8 cellular contexts compared by ENCODE assay signal in genomic region chr6:130366011-130366963, GRCh38. TPM values are rescaled to one million over a fixed set of nuclear protein-coding genes. Genes with fewer than 3 reads are reported as not detected.
DNase-seq lines count a peak whose midpoint lies in the region; ATAC-seq, FAIRE-seq and TF ChIP-seq lines count a peak whose summit lies in the region.

TMEM200A (plus strand) TSS chr6:130366017; CDS start chr6:130440423, 74,406 bp downstream.

- FAIRE-seq in bronchial epithelial cell (lab: Jason Lieb, UNC), result no peak
- FAIRE-seq in islet of Langerhans (lab: Jason Lieb, UNC), result peak; percentile 47

- peak within 1 kb of the TSS; percentile 1 for H3K27ac ChIP-seq in CD8-positive, alpha-beta memory T cell (ENCODE audit: low read depth, low read length)
- H3K27ac ChIP-seq in smooth muscle cell (ENCODE audit: low read depth) (peak within 1 kb of the TSS; percentile 85), OCI-LY7 (ENCODE audit: low read depth, low read length, poor library complexity, severe bottlenecking) (no peak within 1 kb of the TSS)

- BruUV-seq in OCI-LY7 (replicated peaks; lab: Mats Ljungman, UMichigan), result no TSS peak

- peaks cover 0 to 3% (median 0%) of the 10 kb centered on the region in 5 donors for H3K9me3 Mint-ChIP-seq in CD8-positive, alpha-beta memory T cell

- peaks cover 0 to 5% of the 10 kb centered on the region in 2 donors for H3K27me3 Mint-ChIP-seq in CD8-positive, alpha-beta memory T cell
- H3K27me3 Mint-ChIP-seq in T-helper 17 cell, result no peaks in the 10 kb centered on the region

- peak within 1 kb of the TSS in 6 of 8 donors; percentile 3 to 66 (median 38) for H3K27ac Mint-ChIP-seq in CD8-positive, alpha-beta memory T cell
- H3K27ac Mint-ChIP-seq in T-helper 17 cell, result peak within 1 kb of the TSS; percentile 80

- H4K20me1 ChIP-seq in smooth muscle cell (ENCODE audit: low read depth) (peaks cover 47% of the 10 kb centered on the region), OCI-LY7 (ENCODE audit: insufficient read depth, low read length) (no peaks in the 10 kb centered on the region)

- peaks cover 29 to 38% (median 37%) of the 10 kb centered on the region in 3 donors for H3K4me1 Mint-ChIP-seq in CD8-positive, alpha-beta memory T cell
- H3K4me1 Mint-ChIP-seq in T-helper 17 cell, result peaks cover 25% of the 10 kb centered on the region

- no peaks in the 10 kb centered on the region for H3K9me3 ChIP-seq in CD8-positive, alpha-beta memory T cell (ENCODE audit: low read length)
- H3K9me3 ChIP-seq in T-helper 17 cell (ENCODE audit: control insufficient read depth, low read length, poor library complexity, severe bottlenecking) (no peaks in the 10 kb centered on the region), smooth muscle cell (replicated peaks; ENCODE audit: low read depth) (no peaks in the 10 kb centered on the region), OCI-LY7 (ENCODE audit: low read length) (no peaks in the 10 kb centered on the region)

- no peaks in the 10 kb centered on the region for H3K36me3 ChIP-seq in CD8-positive, alpha-beta memory T cell (ENCODE audit: insufficient read depth, low read length)
- H3K36me3 ChIP-seq in bronchial epithelial cell (ENCODE audit: control insufficient read depth, insufficient read depth, low read length) (no peaks in the 10 kb centered on the region), smooth muscle cell (ENCODE audit: low read depth) (no peaks in the 10 kb centered on the region), OCI-LY7 (ENCODE audit: insufficient read depth, low read length) (no peaks in the 10 kb centered on the region)

- peaks cover 5% of the 10 kb centered on the region for H3K27me3 ChIP-seq in CD8-positive, alpha-beta memory T cell (ENCODE audit: insufficient read depth, low read length, poor library complexity, severe bottlenecking)
- H3K27me3 ChIP-seq in bronchial epithelial cell (ENCODE audit: control insufficient read depth, insufficient read depth, low read length), result peaks cover 11% of the 10 kb centered on the region
- H3K27me3 ChIP-seq in smooth muscle cell (ENCODE audit: low read depth), result no peaks in the 10 kb centered on the region

- no peak for TF ChIP-seq CTCF in bronchial epithelial cell (IDR thresholded peaks at IDR 0.05; ENCODE audit: insufficient read depth, low read length, severe bottlenecking)
- no peak for TF ChIP-seq CTCF in smooth muscle cell (IDR thresholded peaks at IDR 0.05; ENCODE audit: borderline replicate concordance, insufficient read depth, poor library complexity, severe bottlenecking)
- TF ChIP-seq CTCF in OCI-LY7 (conservative IDR thresholded peaks at IDR 0.05; ENCODE audit: low read length), result no peak

- H3K9me2 ChIP-seq in OCI-LY7 (ENCODE audit: insufficient read depth, low read length), result no peaks in the 10 kb centered on the region

- DNase-seq in CD8-positive, alpha-beta memory T cell, result peak in 3 of 5 donors; percentile 12 to 62 (median 14)
- DNase-seq in HCEC 1CT, result peak; percentile 52
- DNase-seq in T-helper 17 cell, result peak in 2 of 3 donors; percentile 19 to 27
- DNase-seq in bronchial epithelial cell (ENCODE audit: low read depth), result peak; percentile 20
- DNase-seq in smooth muscle cell (lab: John Stamatoyannopoulos, UW; ENCODE audit: unreplicated experiment), result peak; percentile 55
- no peak for DNase-seq in OCI-LY7 (ENCODE audit: low spot score)

- WGBS in smooth muscle cell (ENCODE audit: low lambda C conversion rate), result 1% methylated on average over 56 of the region's 75 CpGs

- peaks cover 0 to 2% (median 2%) of the 10 kb centered on the region in 3 donors for H3K36me3 Mint-ChIP-seq in CD8-positive, alpha-beta memory T cell
- no peaks in the 10 kb centered on the region for H3K36me3 Mint-ChIP-seq in T-helper 17 cell (ENCODE audit: low read depth)

- POLR2A ChIA-PET in CD8-positive, alpha-beta memory T cell (lab: Charles Lee), result no interaction called here
- POLR2A ChIA-PET in OCI-LY7 (lab: Charles Lee), result no interaction called here

- peak within 1 kb of the TSS; percentile 78 to 91 (median 84) for H3K4me3 Mint-ChIP-seq in CD8-positive, alpha-beta memory T cell
- H3K4me3 Mint-ChIP-seq in T-helper 17 cell, result peak within 1 kb of the TSS; percentile 88

- H3K4me2 ChIP-seq in smooth muscle cell (peak within 1 kb of the TSS; percentile 90), OCI-LY7 (ENCODE audit: low read length) (no peak within 1 kb of the TSS)

- H3F3A ChIP-seq in smooth muscle cell (ENCODE audit: low read depth), result no peaks in the 10 kb centered on the region

- H3K4me1 ChIP-seq in CD8-positive, alpha-beta memory T cell (ENCODE audit: insufficient read depth, low read length), result peaks cover 13% of the 10 kb centered on the region
- peaks cover 21% of the 10 kb centered on the region for H3K4me1 ChIP-seq in smooth muscle cell (ENCODE audit: low read depth)
- no peaks in the 10 kb centered on the region for H3K4me1 ChIP-seq in OCI-LY7 (ENCODE audit: insufficient read depth, low read length, poor library complexity, severe bottlenecking)

- peak; percentile 56 for ATAC-seq in T-helper 17 cell
- ATAC-seq in HG03342 (IDR thresholded peaks at IDR 0.05; ENCODE audit: unreplicated experiment), result no peak

- H2AFZ ChIP-seq in smooth muscle cell (ENCODE audit: low read depth) (peak within 1 kb of the TSS; percentile 92), OCI-LY7 (ENCODE audit: low read length) (no peak within 1 kb of the TSS)

- H3K79me2 ChIP-seq in smooth muscle cell (ENCODE audit: low read depth) (peaks cover 61% of the 10 kb centered on the region), OCI-LY7 (ENCODE audit: insufficient read depth, low read depth, low read length) (no peaks in the 10 kb centered on the region)

- H3K9ac ChIP-seq in smooth muscle cell (ENCODE audit: low read depth), result peak within 1 kb of the TSS; percentile 92

- intact Hi-C loops in OCI-LY7 (cut with micrococcal nuclease; ENCODE audit: unreplicated experiment), result no loop called here

- CTCF ChIA-PET in CD8-positive, alpha-beta memory T cell (lab: Charles Lee), result interaction anchor here (0.6 to 3.9 kb wide), 12 partner anchors 7 to 484 kb away, joined by 3 to 23 read pairs (median 5); no protein-coding TSS in a partner anchor
- CTCF ChIA-PET in OCI-LY7 (lab: Charles Lee; ENCODE audit: unreplicated experiment), result no interaction called here

- H3K4me3 ChIP-seq in CD8-positive, alpha-beta memory T cell (ENCODE audit: low read length), result peak within 1 kb of the TSS; percentile 58
- H3K4me3 ChIP-seq in bronchial epithelial cell (ENCODE audit: low read depth, low read length) (peak within 1 kb of the TSS; percentile 30), smooth muscle cell (peak within 1 kb of the TSS; percentile 94), OCI-LY7 (ENCODE audit: low read depth, low read length, poor library complexity, severe bottlenecking) (no peak within 1 kb of the TSS)

RNA-seq across cellular contexts. Expression of gene TMEM200A, which starts in this region (rescaled TPM):
- total RNA-seq in CD8-positive, alpha-beta memory T cell, result 1 to 10 TPM; 1.4 to 1.7 TPM
- polyA plus RNA-seq in CD8-positive, alpha-beta memory T cell, result 1.5 TPM
- total RNA-seq in T-helper 17 cell, result 1 to 10 TPM; 2.3 to 2.4 TPM
- total RNA-seq in bronchial epithelial cell, result 0.26 and 0.79 TPM in 2 replicates
- total RNA-seq in smooth muscle cell, result 116 and 126 TPM in 2 replicates
- 71.0 and 84.7 TPM in 2 replicates for polyA plus RNA-seq in smooth muscle cell
- not detected in 2 replicates for total RNA-seq in OCI-LY7 (2014; rRNA removed; shearing (Covaris generic))
- not detected in 2 replicates for total RNA-seq in OCI-LY7 (2022)

Comparison
In these comparisons a context has a peak if more than half of its experiments do, and no peak if none do; other contexts are left out.
1. RNA of gene TMEM200A (total RNA-seq): 116 to 126 TPM in smooth muscle cell; 2.3 to 2.4 TPM in T-helper 17 cell, 1.4 to 1.7 TPM in CD8-positive, alpha-beta memory T cell, 0.26 to 0.79 TPM in bronchial epithelial cell and not detected in OCI-LY7; every median in the first group is over 10 times any median in the second.
2. RNA of gene TMEM200A (polyA plus RNA-seq): 71.0 to 84.7 TPM in smooth muscle cell; 1.5 TPM in CD8-positive, alpha-beta memory T cell (single experiment); every median in the first group is over 10 times any median in the second.
3. Peak in DNase-seq and H3K4me3 ChIP-seq in bronchial epithelial cell; RNA of the gene not detected or under 1 TPM.